ENCODE assay signal across 22 cellular contexts in the genomic region with DNA sequence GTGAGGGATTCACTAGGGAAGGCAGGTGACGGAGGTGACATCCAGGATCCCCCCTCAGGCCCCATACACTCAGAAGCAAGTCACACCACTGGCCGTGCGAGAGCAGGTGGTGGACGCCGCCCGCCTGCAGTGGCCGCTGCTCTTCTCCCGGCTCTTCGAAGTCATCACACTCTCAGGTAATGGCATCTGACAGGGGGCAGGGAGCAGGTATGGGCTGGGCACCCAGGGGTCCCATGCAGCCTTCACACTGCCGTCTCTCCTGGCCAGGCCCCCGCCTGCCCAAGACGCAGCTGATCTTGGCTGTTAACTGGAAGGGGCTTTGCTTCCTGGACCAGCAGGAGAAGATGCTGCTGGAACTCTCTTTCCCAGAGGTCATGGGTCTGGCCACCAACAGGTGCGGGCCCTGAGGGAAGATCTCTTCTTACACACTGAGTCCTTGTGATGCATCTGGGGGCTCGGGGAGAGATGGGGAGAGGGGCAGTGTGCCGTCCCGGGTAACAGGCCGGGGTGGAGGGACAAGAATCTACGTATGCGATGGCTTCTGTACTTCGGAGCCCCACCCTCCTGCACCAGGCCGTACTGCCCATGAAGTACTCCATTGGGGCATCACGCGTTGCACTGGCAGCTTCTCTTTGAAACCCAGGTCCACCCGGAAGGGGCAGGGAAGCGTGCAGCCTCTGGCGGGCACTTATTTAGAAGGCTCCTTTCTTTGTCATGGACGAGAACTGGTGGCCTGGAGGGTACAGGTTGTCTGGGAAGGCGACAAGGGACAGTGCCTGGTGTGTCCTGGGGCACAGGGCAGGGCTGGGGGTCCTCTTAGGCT. TPM values are rescaled to one million over a fixed set of nuclear protein-coding genes. Genes with fewer than 3 reads are reported as not detected.
"Had no signal": no experiment of that assay in that cellular context is flagged by ENCODE, and none has a peak within 500 bp of the region (broad histone marks: within the 10 kb centered on the region; RNA-seq: fewer than 3 reads in every experiment).

No MANE protein-coding gene starts in this region.

- H3K27ac ChIP-seq: left lung, stomach, suprapubic skin, tibial nerve had no signal

- H3K36me3 Mint-ChIP-seq: activated CD4-positive, alpha-beta memory T cell treated with anti-CD3 and anti-CD28 coated beads for 36 hours; immature natural killer cell; natural killer cell treated with Interleukin-12 subunit alpha and Interleukin-12 subunit beta and Interleukin-15 and Interleukin-18, amount 100 ng/mL, for 72 hours had no signal

- ATAC-seq: activated T-cell treated with anti-CD3 and anti-CD28 coated beads, Interleukin-2, amount 50 U/mL, for 72 hours; left lung; natural killer cell treated with Interleukin-12 subunit alpha and Interleukin-12 subunit beta and Interleukin-15 and Interleukin-18, amount 100 ng/mL, for 72 hours had no signal

- H3K36me3 ChIP-seq: left lung, stomach, suprapubic skin, tibial nerve had no signal

- H3K27me3 Mint-ChIP-seq: activated CD4-positive, alpha-beta memory T cell treated with anti-CD3 and anti-CD28 coated beads for 36 hours; natural killer cell treated with Interleukin-12 subunit alpha and Interleukin-12 subunit beta and Interleukin-15 and Interleukin-18, amount 100 ng/mL, for 72 hours had no signal

- DNase-seq: activated CD4-positive, alpha-beta memory T cell treated with anti-CD3 and anti-CD28 coated beads for 36 hours; activated CD4-positive, alpha-beta T cell treated with anti-CD3 and anti-CD28 coated beads for 48 hours; activated CD4-positive, CD25-positive, alpha-beta regulatory T cell; activated effector memory CD4-positive, alpha-beta T cell treated with Interleukin-2 at 50 U/mL for 16 hours; activated naive CD4-positive, alpha-beta T cell treated with anti-CD3 and anti-CD28 coated beads for 36 hours; activated T-cell treated with anti-CD3 and anti-CD28 coated beads, Interleukin-2, amount 50 U/mL, for 72 hours; amygdala; erythroblast; foreskin fibroblast; immature natural killer cell; mammary epithelial cell; midbrain; retina; stimulated activated CD4-positive, alpha-beta T cell treated with anti-CD3 and anti-CD28 coated beads, Interleukin-1b, Interleukin-23, amount 100 ng/mL, for 48 hours; stomach had no signal

- H3K27me3 ChIP-seq: left lung, tibial nerve had no signal

- H3K9me3 ChIP-seq: left lung, stomach, suprapubic skin, tibial nerve had no signal

- H3K9me3 Mint-ChIP-seq: activated CD4-positive, alpha-beta memory T cell treated with anti-CD3 and anti-CD28 coated beads for 36 hours; activated naive CD4-positive, alpha-beta T cell treated with anti-CD3 and anti-CD28 coated beads for 36 hours; activated T-cell treated with anti-CD3 and anti-CD28 coated beads, Interleukin-2, amount 50 U/mL, for 72 hours; immature natural killer cell; natural killer cell treated with Interleukin-12 subunit alpha and Interleukin-12 subunit beta and Interleukin-15 and Interleukin-18, amount 100 ng/mL, for 72 hours; T-helper 1 cell treated with Interleukin-12 subunit alpha and Interleukin-12 subunit beta and Interleukin-4 antibody, amounts not matched to agents 30 μg/mL and 1 μg/mL, for 36 hours had no signal

- H3K4me3 ChIP-seq: left lung, stomach, suprapubic skin, tibial nerve had no signal

- H3K4me1 ChIP-seq: suprapubic skin had no signal

- H3K27ac Mint-ChIP-seq: activated CD4-positive, alpha-beta memory T cell treated with anti-CD3 and anti-CD28 coated beads for 36 hours; activated naive CD4-positive, alpha-beta T cell treated with anti-CD3 and anti-CD28 coated beads for 36 hours; activated T-cell treated with anti-CD3 and anti-CD28 coated beads, Interleukin-2, amount 50 U/mL, for 72 hours; immature natural killer cell; natural killer cell treated with Interleukin-12 subunit alpha and Interleukin-12 subunit beta and Interleukin-15 and Interleukin-18, amount 100 ng/mL, for 72 hours; T-helper 1 cell treated with Interleukin-12 subunit alpha and Interleukin-12 subunit beta and Interleukin-4 antibody, amounts not matched to agents 30 μg/mL and 1 μg/mL, for 36 hours had no signal

- H3K4me3 Mint-ChIP-seq: activated CD4-positive, alpha-beta memory T cell treated with anti-CD3 and anti-CD28 coated beads for 36 hours; activated naive CD4-positive, alpha-beta T cell treated with anti-CD3 and anti-CD28 coated beads for 36 hours; activated T-cell treated with anti-CD3 and anti-CD28 coated beads, Interleukin-2, amount 50 U/mL, for 72 hours; immature natural killer cell; natural killer cell treated with Interleukin-12 subunit alpha and Interleukin-12 subunit beta and Interleukin-15 and Interleukin-18, amount 100 ng/mL, for 72 hours; T-helper 1 cell treated with Interleukin-12 subunit alpha and Interleukin-12 subunit beta and Interleukin-4 antibody, amounts not matched to agents 30 μg/mL and 1 μg/mL, for 36 hours had no signal

- H3K4me1 Mint-ChIP-seq: immature natural killer cell had no signal

RNA-seq across cellular contexts. Expression of a gene that starts 18.8 kb away (rescaled TPM):
- total RNA-seq: activated CD4-positive, alpha-beta memory T cell treated with anti-CD3 and anti-CD28 coated beads for 36 hours; activated naive CD4-positive, alpha-beta T cell treated with anti-CD3 and anti-CD28 coated beads for 36 hours; activated T-cell treated with anti-CD3 and anti-CD28 coated beads, Interleukin-2, amount 50 U/mL, for 72 hours; fibroblast of lung; kidney epithelial cell; mammary epithelial cell; natural killer cell treated with Interleukin-12 subunit alpha and Interleukin-12 subunit beta and Interleukin-15 and Interleukin-18, amount 100 ng/mL, for 72 hours; stomach had no signal
- polyA plus RNA-seq: fibroblast of lung, immature natural killer cell, mammary epithelial cell had no signal

RNA-seq across cellular contexts. Expression of a gene that starts 48.2 kb away (rescaled TPM):
- total RNA-seq: natural killer cell treated with Interleukin-12 subunit alpha and Interleukin-12 subunit beta and Interleukin-15 and Interleukin-18, amount 100 ng/mL, for 72 hours had no signal
